Comparison of ENCODE assay signal across 8 cellular contexts in genomic region chr22:37019309-37020191, GRCh38. TPM values are rescaled to one million over a fixed set of nuclear protein-coding genes. Genes with fewer than 3 reads are reported as not detected.
A peak's percentile ranks its signal among the peaks of the same experiment; 100 is the strongest.
DNase-seq lines count a peak whose midpoint lies in the region; ATAC-seq lines count a peak whose summit lies in the region.

TSS of gene MPST (plus strand) at chr22:37019742. CDS start at chr22:37019837, 95 bp downstream.
TSS of gene TST (minus strand) at chr22:37019447. CDS start at chr22:37018732, 715 bp downstream.

- ATAC-seq in GM21381 (IDR thresholded peaks at IDR 0.05; ENCODE audit: unreplicated experiment) (peak; percentile 57), sciatic nerve (peak; percentile 85), GM18873 (IDR thresholded peaks at IDR 0.05; ENCODE audit: low FRiP score, unreplicated experiment) (no peak)

- intact Hi-C loops in sciatic nerve (cut with DNase I), result no loop called here

- DNase-seq in DMS153 (lab: John Stamatoyannopoulos, UW) (peak; percentile 35), Kasumi-1 (lab: John Stamatoyannopoulos, UW) (peak; percentile 36 to 62), T-helper 2 cell (peak in 4 of 5 experiments; percentile 5 to 65 (median 22)), T47D (ENCODE audit: low read depth in 1 of 2, low spot score in 1 of 2) (peak; percentile 70 to 74), sciatic nerve (ENCODE audit: low spot score) (peak; percentile 86)

- peak within 1 kb of the TSS; percentile 78 for H3K4me3 ChIP-seq in iPS-18c (ENCODE audit: insufficient read depth, low read depth, low read length)

- in situ Hi-C loops in T47D (cut with HindIII; ENCODE audit: low pct_unique_long_range_greater_than_20kb, low sequenced_read_pairs), result no loop called here

- H3K9me3 ChIP-seq in iPS-18c (ENCODE audit: control insufficient read depth, insufficient read depth, low read length), result no peaks in the 10 kb centered on the region

RNA-seq across cellular contexts. Expression of gene MPST, which starts in this region (rescaled TPM):
- 36.4 TPM for total RNA-seq in sciatic nerve

RNA-seq across cellular contexts. Expression of gene TST, which starts in this region (rescaled TPM):
- total RNA-seq in sciatic nerve, result 20.6 TPM

Comparison
In these comparisons a context has a peak if more than half of its experiments do, and no peak if none do; other contexts are left out.
1. DNase-seq: peak in every context shown above with its lines; median percentile 86 in sciatic nerve; 72 in T47D; 49 in Kasumi-1; 35 in DMS153; 22 in T-helper 2 cell.